ENCODE assay signal across 14 cellular contexts in the genomic region with DNA sequence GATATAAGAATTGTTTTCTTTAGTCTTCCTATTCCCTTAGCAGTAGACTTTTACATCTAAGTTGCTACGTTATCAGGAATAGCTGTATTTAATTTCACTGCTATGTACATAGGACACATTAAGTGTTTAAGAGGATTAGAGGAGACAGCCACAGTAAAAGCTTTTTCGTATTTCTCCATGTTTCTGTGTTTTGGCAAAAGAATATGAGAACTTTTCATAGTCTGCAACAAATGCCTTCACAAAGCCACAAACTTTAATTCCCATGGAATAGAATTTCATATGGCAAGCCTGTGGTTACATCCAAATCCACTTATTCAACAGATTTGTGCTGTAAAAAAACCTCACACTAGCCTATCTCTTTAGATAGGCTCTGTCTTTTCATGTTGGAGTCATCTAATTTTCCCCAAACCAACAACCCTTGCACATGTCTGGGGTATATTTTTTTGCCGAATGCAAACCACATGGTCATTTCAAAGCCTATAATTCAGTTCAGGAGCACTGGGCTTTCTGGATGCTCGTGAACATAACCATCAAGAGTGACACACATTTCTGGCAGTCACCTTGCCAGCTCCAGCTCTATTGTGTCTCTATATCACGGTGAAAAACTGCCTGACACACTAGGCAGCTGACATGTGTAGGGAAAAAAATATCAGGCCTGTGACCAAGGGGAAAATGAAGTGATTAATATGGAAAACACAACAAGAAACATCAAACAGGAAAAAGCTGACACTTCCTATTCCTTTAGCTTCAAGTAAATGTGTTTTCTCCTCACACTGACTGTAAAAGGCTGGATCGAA. TPM values are rescaled to one million over a fixed set of nuclear protein-coding genes. Genes with fewer than 3 reads are reported as not detected.
A peak's percentile ranks its signal among the peaks of the same experiment; 100 is the strongest.
DNase-seq lines count a peak whose midpoint lies in the region; ATAC-seq and TF ChIP-seq lines count a peak whose summit lies in the region.
"Had no signal": no experiment of that assay in that cellular context is flagged by ENCODE, and none has a peak within 500 bp of the region (broad histone marks: within the 10 kb centered on the region; RNA-seq: fewer than 3 reads in every experiment).

No MANE protein-coding gene starts in this region.

- H3K27ac ChIP-seq in Panc1 (ENCODE audit: low read length), result peak overlapping the region; percentile 78
- H3K27ac ChIP-seq in esophagus muscularis mucosa (replicated peaks in 1 of 4), result peak overlapping the region; percentile 1 to 50 (median 36)
- H3K27ac ChIP-seq in neutrophil, result peak overlapping the region; percentile 57
- H3K27ac ChIP-seq: right lobe of liver had no signal

- H3K4me3 Mint-ChIP-seq in CD14-positive monocyte (no peak overlapping the region), nephron progenitor cell (no peak overlapping the region)
- H3K4me3 Mint-ChIP-seq: activated CD8-positive, alpha-beta memory T cell treated with anti-CD3 and anti-CD28 coated beads, Interleukin-2, amount 10 ng/mL, durations not matched to agents 7 days and 5 days; T-helper 2 cell treated with Interferon-gamma antibody and Interleukin-4, amounts not matched to agents 5 μg/mL and 100 μg/mL, for 36 hours had no signal

- no peak for TF ChIP-seq POLR2A in esophagus muscularis mucosa (IDR thresholded peaks at IDR 0.05; ENCODE audit: low read depth)

- CTCF ChIA-PET in Panc1 (lab: Charles Lee), result interaction anchor here (1.0 to 1.4 kb wide), 2 partner anchors 18 to 39 kb away, joined by 5 to 6 read pairs; no protein-coding TSS in a partner anchor

- TF ChIP-seq EP300 in esophagus muscularis mucosa (IDR thresholded peaks at IDR 0.05), result no peak

- H3K4me3 ChIP-seq in Panc1 (ENCODE audit: low read depth in 2 of 2, low read length in 2 of 2), result no peak overlapping the region
- H3K4me3 ChIP-seq in esophagus muscularis mucosa, result no peak overlapping the region
- no peak overlapping the region for H3K4me3 ChIP-seq in neutrophil (ENCODE audit: low read depth in 1 of 2, low read length in 1 of 2)
- no peak overlapping the region for H3K4me3 ChIP-seq in BE2C (ENCODE audit: low read depth, low read length)
- H3K4me3 ChIP-seq: adrenal gland, lung, right lobe of liver had no signal

- intact Hi-C loops in CD14-positive monocyte (cut with micrococcal nuclease), result no loop called here
- intact Hi-C loops in Panc1 (cut with micrococcal nuclease; ENCODE audit: unreplicated experiment), result no loop called here
- intact Hi-C loops in esophagus muscularis mucosa (cut with DNase I), result no loop called here

- in situ Hi-C loops in Panc1 (cut with HindIII; ENCODE audit: low pct_unique_long_range_greater_than_20kb, low sequenced_read_pairs), result no loop called here

- peaks cover 7 to 15% of the 10 kb centered on the region in 2 donors for H3K36me3 Mint-ChIP-seq in CD14-positive monocyte
- no peaks in the 10 kb centered on the region for H3K36me3 Mint-ChIP-seq in nephron progenitor cell (ENCODE audit: low read depth)
- H3K36me3 Mint-ChIP-seq: activated CD8-positive, alpha-beta memory T cell treated with anti-CD3 and anti-CD28 coated beads, Interleukin-2, amount 10 ng/mL, durations not matched to agents 7 days and 5 days had no signal

- peaks cover 41% of the 10 kb centered on the region for H3K4me1 Mint-ChIP-seq in CD14-positive monocyte
- peaks cover 26% of the 10 kb centered on the region for H3K4me1 Mint-ChIP-seq in nephron progenitor cell
- H3K4me1 Mint-ChIP-seq: activated CD8-positive, alpha-beta memory T cell treated with anti-CD3 and anti-CD28 coated beads, Interleukin-2, amount 10 ng/mL, durations not matched to agents 7 days and 5 days had no signal

- BruUV-seq in Panc1 (replicated peaks; lab: Mats Ljungman, UMichigan), result no TSS peak

- ATAC-seq in Panc1, result peak; percentile 14; the same call in 1 of the 2 replicates
- ATAC-seq: activated CD8-positive, alpha-beta memory T cell treated with anti-CD3 and anti-CD28 coated beads, Interleukin-2, amount 10 ng/mL, durations not matched to agents 7 days and 5 days had no signal

- TF ChIP-seq CTCF in CD14-positive monocyte (IDR thresholded peaks at IDR 0.05), result no peak
- TF ChIP-seq CTCF in Panc1 (IDR thresholded peaks at IDR 0.05), result no peak
- TF ChIP-seq CTCF in esophagus muscularis mucosa (IDR thresholded peaks at IDR 0.05), result no peak
- TF ChIP-seq CTCF in neutrophil (IDR thresholded peaks at IDR 0.05), result no peak
- TF ChIP-seq CTCF in BE2C (IDR thresholded peaks at IDR 0.05; ENCODE audit: low read depth, low read length), result no peak
- TF ChIP-seq CTCF in nephron progenitor cell (IDR thresholded peaks at IDR 0.05), result no peak

- peaks cover 58% of the 10 kb centered on the region for H3K4me1 ChIP-seq in Panc1 (ENCODE audit: control insufficient read depth, insufficient read depth, low read length)
- peaks cover 8 to 47% (median 41%) of the 10 kb centered on the region in 4 donors for H3K4me1 ChIP-seq in esophagus muscularis mucosa
- H3K4me1 ChIP-seq in neutrophil (ENCODE audit: control insufficient read depth in 1 of 2, insufficient read depth in 1 of 2, low read depth in 1 of 2, low read length in 1 of 2), result peaks cover 4 to 31% of the 10 kb centered on the region in 2 experiments
- no peaks in the 10 kb centered on the region for H3K4me1 ChIP-seq in BE2C

- H3K27ac Mint-ChIP-seq in CD14-positive monocyte (peak overlapping the region in 4 of 7 donors; percentile 6 to 73 (median 20)), nephron progenitor cell (no peak overlapping the region)
- H3K27ac Mint-ChIP-seq: activated CD8-positive, alpha-beta memory T cell treated with anti-CD3 and anti-CD28 coated beads, Interleukin-2, amount 10 ng/mL, durations not matched to agents 7 days and 5 days; T-helper 2 cell treated with Interferon-gamma antibody and Interleukin-4, amounts not matched to agents 5 μg/mL and 100 μg/mL, for 36 hours had no signal

- peaks cover 0 to 4% (median 0%) of the 10 kb centered on the region in 7 donors for H3K9me3 Mint-ChIP-seq in CD14-positive monocyte
- H3K9me3 Mint-ChIP-seq in nephron progenitor cell, result peaks cover 6% of the 10 kb centered on the region
- H3K9me3 Mint-ChIP-seq: T-helper 2 cell treated with Interferon-gamma antibody and Interleukin-4, amounts not matched to agents 5 μg/mL and 100 μg/mL, for 36 hours had no signal

- H3K36me3 ChIP-seq in Panc1 (ENCODE audit: control insufficient read depth, insufficient read depth, low read length) (no peaks in the 10 kb centered on the region), esophagus muscularis mucosa (no peaks in the 10 kb centered on the region), neutrophil (peaks cover 5% of the 10 kb centered on the region), BE2C (no peaks in the 10 kb centered on the region)
- H3K36me3 ChIP-seq: adrenal gland, right lobe of liver had no signal

- peaks cover 0 to 4% (median 0%) of the 10 kb centered on the region in 3 donors for H3K27me3 Mint-ChIP-seq in CD14-positive monocyte (ENCODE audit: low read depth in 3 of 3)
- no peaks in the 10 kb centered on the region for H3K27me3 Mint-ChIP-seq in nephron progenitor cell (ENCODE audit: low read depth, poor library complexity)

- POLR2A ChIA-PET in Panc1 (lab: Charles Lee), result interaction anchor here (0.5 to 1.2 kb wide), 2 partner anchors 19 to 144 kb away, joined by 4 to 6 read pairs; a partner anchor contains a TSS

- DNase-seq in CD14-positive monocyte (ENCODE audit: low spot score), result no peak
- DNase-seq in Panc1 (ENCODE audit: low read depth, low spot score), result no peak
- DNase-seq in esophagus muscularis mucosa (ENCODE audit: extremely low spot score), result no peak
- DNase-seq in EL, result no peak
- no peak for DNase-seq in GM19240 (ENCODE audit: insufficient read length, low spot score)
- DNase-seq in BE2C, result no peak
- no peak for DNase-seq in nephron progenitor cell
- DNase-seq: activated CD8-positive, alpha-beta memory T cell treated with anti-CD3 and anti-CD28 coated beads, Interleukin-2, amount 10 ng/mL, durations not matched to agents 7 days and 5 days; NCI-H1436 treated with DMSO at 0.1 percent for 48 hours; right lobe of liver had no signal

- no peaks in the 10 kb centered on the region for H3K27me3 ChIP-seq in Panc1 (ENCODE audit: control insufficient read depth, insufficient read depth, low read length)
- H3K27me3 ChIP-seq in esophagus muscularis mucosa, result no peaks in the 10 kb centered on the region
- H3K27me3 ChIP-seq in neutrophil, result no peaks in the 10 kb centered on the region
- no peaks in the 10 kb centered on the region for H3K27me3 ChIP-seq in BE2C
- H3K27me3 ChIP-seq: adrenal gland, right lobe of liver had no signal

- WGBS in esophagus muscularis mucosa, result 79% methylated on average over 6 of the region's 6 CpGs

- no peaks in the 10 kb centered on the region for H3K9me3 ChIP-seq in Panc1 (ENCODE audit: control insufficient read depth, insufficient read depth, low read depth, low read length)
- H3K9me3 ChIP-seq in esophagus muscularis mucosa, result no peaks in the 10 kb centered on the region
- no peaks in the 10 kb centered on the region for H3K9me3 ChIP-seq in neutrophil
- H3K9me3 ChIP-seq in BE2C, result no peaks in the 10 kb centered on the region
- H3K9me3 ChIP-seq: adrenal gland, right lobe of liver had no signal

RNA-seq across cellular contexts. Expression of a gene that starts 19.2 kb away (rescaled TPM):
- 1 to 10 TPM; 5.1 to 5.8 TPM for polyA plus RNA-seq in CD14-positive monocyte
- 20.6 TPM for total RNA-seq in Panc1 (2021; ENCODE audit: unreplicated experiment)
- polyA plus RNA-seq in Panc1 (2012; ENCODE audit: insufficient read length), result 6.7 TPM
- 10 to 100 TPM; 12.4 to 21.1 (median 18.5) TPM for total RNA-seq in esophagus muscularis mucosa
- polyA plus RNA-seq in BE2C (2012; ENCODE audit: insufficient read depth, insufficient read length, low read depth), result 0.49 TPM

RNA-seq across cellular contexts. Expression of a gene that starts 52.1 kb away (rescaled TPM):
- not detected for polyA plus RNA-seq in CD14-positive monocyte
- total RNA-seq in Panc1 (2021; ENCODE audit: unreplicated experiment) (not detected), esophagus muscularis mucosa (not detected)
- polyA plus RNA-seq in Panc1 (2012; ENCODE audit: insufficient read length), result not detected
- not detected for polyA plus RNA-seq in BE2C (2012; ENCODE audit: insufficient read depth, insufficient read length, low read depth)
- total RNA-seq: activated CD8-positive, alpha-beta memory T cell treated with anti-CD3 and anti-CD28 coated beads, Interleukin-2, amount 10 ng/mL, durations not matched to agents 7 days and 5 days; adrenal gland; right lobe of liver had no signal
- polyA plus RNA-seq: adrenal gland had no signal
